Comparison of ENCODE assay signal across 20 cellular contexts in the genomic region with DNA sequence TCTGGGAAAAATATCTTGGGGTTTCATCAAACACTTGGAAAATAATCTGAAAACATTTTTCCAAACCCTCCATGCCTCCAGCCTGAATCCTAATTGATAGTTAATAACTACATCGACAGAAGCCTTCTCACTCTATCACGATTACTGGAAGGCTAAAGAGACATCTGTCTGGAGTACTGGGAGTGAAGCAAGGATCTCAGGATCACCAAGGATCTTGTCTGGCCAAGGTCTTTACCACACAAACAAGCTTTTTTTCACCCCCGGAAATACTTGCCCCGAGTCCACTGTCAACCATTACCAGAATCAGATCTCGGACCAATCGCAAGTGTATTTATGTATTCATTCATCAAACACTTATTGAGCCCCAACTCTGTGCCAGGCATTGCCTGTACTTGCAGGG. TPM values are rescaled to one million over a fixed set of nuclear protein-coding genes. Genes with fewer than 3 reads are reported as not detected.
DNase-seq lines count a peak whose midpoint lies in the region; ATAC-seq and TF ChIP-seq lines count a peak whose summit lies in the region.
"Had no signal": no experiment of that assay in that cellular context is flagged by ENCODE, and none has a peak within 500 bp of the region (broad histone marks: within the 10 kb centered on the region; RNA-seq: fewer than 3 reads in every experiment).

No MANE protein-coding gene starts in this region.

- WGBS in mesodermal cell (ENCODE audit: insufficient coverage in 2 of 2), 2 experiments = 96 to 100% methylated on average over 4 to 5 of the region's 6 CpGs
- WGBS in sigmoid colon, 2 donors = 86 to 87% methylated on average over 6 of the region's 6 CpGs
- WGBS in SK-N-SH (ENCODE audit: low lambda C conversion rate) = 88% methylated on average over 6 of the region's 6 CpGs

- peak; percentile 11 for DNase-seq in AG09309 (ENCODE audit: low read depth)
- DNase-seq in central memory CD8-positive, alpha-beta T cell (ENCODE audit: low spot score in 2 of 2) = no peak
- DNase-seq in sigmoid colon = peak; percentile 12
- no peak for DNase-seq in SK-N-SH
- DNase-seq in NCI-H2029 treated with DMSO at 0.1 percent for 48 hours (lab: John Stamatoyannopoulos, UW) = no peak
- DNase-seq in effector memory CD8-positive, alpha-beta T cell = no peak
- DNase-seq: 8988T; Calu3; CD8-positive, alpha-beta T cell; DMS 273 treated with DMSO at 0.1 percent for 48 hours; DMS53; DND-41; EL; H9 had no signal

- H3K4me3 Mint-ChIP-seq in central memory CD8-positive, alpha-beta T cell = no peak overlapping the region
- no peak overlapping the region for H3K4me3 Mint-ChIP-seq in effector memory CD8-positive, alpha-beta T cell
- H3K4me3 Mint-ChIP-seq: B cell; CD8-positive, alpha-beta T cell; H9 had no signal

- no peak for ATAC-seq in central memory CD8-positive, alpha-beta T cell (replicated peaks; ENCODE audit: extremely low read depth, poor library complexity, severe bottlenecking)
- ATAC-seq in effector memory CD8-positive, alpha-beta T cell (replicated peaks) = no peak
- ATAC-seq in GM18511 (IDR thresholded peaks at IDR 0.05; ENCODE audit: unreplicated experiment) = no peak
- ATAC-seq: CD8-positive, alpha-beta T cell; GM12878; HepG2 had no signal

- no peaks in the 10 kb centered on the region for H3K4me1 Mint-ChIP-seq in central memory CD8-positive, alpha-beta T cell
- no peaks in the 10 kb centered on the region for H3K4me1 Mint-ChIP-seq in effector memory CD8-positive, alpha-beta T cell (ENCODE audit: low read depth in 2 of 2)
- H3K4me1 Mint-ChIP-seq: B cell had no signal

- H4K20me1 ChIP-seq in SK-N-SH (ENCODE audit: insufficient read depth) = no peaks in the 10 kb centered on the region
- H4K20me1 ChIP-seq: BLaER1 treated with 17β-estradiol and CSF1 and Interleukin-3, amounts not matched to agents 10 nM and 100 nM had no signal

- H3K9me3 Mint-ChIP-seq in central memory CD8-positive, alpha-beta T cell = no peaks in the 10 kb centered on the region
- H3K9me3 Mint-ChIP-seq in effector memory CD8-positive, alpha-beta T cell = no peaks in the 10 kb centered on the region
- H3K9me3 Mint-ChIP-seq: CD8-positive, alpha-beta T cell; H9 had no signal

- H3K4me1 ChIP-seq in mesodermal cell (ENCODE audit: control insufficient read depth, insufficient read depth, low read length, poor library complexity, severe bottlenecking) (no peaks in the 10 kb centered on the region), sigmoid colon (peaks cover 0 to 34% (median 32%) of the 10 kb centered on the region in 4 donors), SK-N-SH (ENCODE audit: control insufficient read depth in 1 of 2, insufficient read depth in 2 of 2, low read depth in 1 of 2, low read length in 1 of 2) (peaks cover 0 to 26% of the 10 kb centered on the region in 2 experiments; a peak in 1 of 4 replicates)

- H3K27me3 ChIP-seq in sigmoid colon (no peaks in the 10 kb centered on the region), SK-N-SH (ENCODE audit: insufficient read depth) (no peaks in the 10 kb centered on the region)
- H3K27me3 ChIP-seq: BLaER1 treated with 17β-estradiol and CSF1 and Interleukin-3, amounts not matched to agents 10 nM and 100 nM had no signal

- H3K9me3 ChIP-seq in mesodermal cell (ENCODE audit: control insufficient read depth, low read length) (no peaks in the 10 kb centered on the region), sigmoid colon (no peaks in the 10 kb centered on the region), SK-N-SH (no peaks in the 10 kb centered on the region)
- H3K9me3 ChIP-seq: BLaER1 treated with 17β-estradiol and CSF1 and Interleukin-3, amounts not matched to agents 10 nM and 100 nM had no signal

- H3K79me2 ChIP-seq in SK-N-SH (ENCODE audit: insufficient read depth) = no peaks in the 10 kb centered on the region

- H3K4me3 ChIP-seq in AG09309 (ENCODE audit: control insufficient read depth, low read depth, low read length) (no peak overlapping the region), mesodermal cell (ENCODE audit: extremely low read depth, insufficient read depth, low read length, poor library complexity, severe bottlenecking) (no peak overlapping the region), sigmoid colon (no peak overlapping the region), SK-N-SH (ENCODE audit: low read depth in 2 of 2, low read length in 1 of 2) (no peak overlapping the region)
- H3K4me3 ChIP-seq: BLaER1 treated with 17β-estradiol and CSF1 and Interleukin-3, amounts not matched to agents 10 nM and 100 nM; GM12878 had no signal

- TF ChIP-seq RAD21 in SK-N-SH (IDR thresholded peaks at IDR 0.05; ENCODE audit: low read length) = no peak

- POLR2A ChIA-PET in SK-N-SH (lab: Yijun Ruan, JAX) = no interaction called here

- no peaks in the 10 kb centered on the region for H3K9me2 ChIP-seq in SK-N-SH

- CTCF ChIA-PET in SK-N-SH (lab: Yijun Ruan, JAX) = interaction anchor here (1.1 to 3.3 kb wide), 5 partner anchors 19 to 180 kb away, joined by 3 to 10 read pairs (median 4); no protein-coding TSS in a partner anchor

- TF ChIP-seq CTCF in AG09309 (IDR thresholded peaks at IDR 0.05; ENCODE audit: control insufficient read depth, insufficient read depth, low read depth, low read length, missing control alignments) = no peak
- TF ChIP-seq CTCF in sigmoid colon (IDR thresholded peaks at IDR 0.05) = no peak
- TF ChIP-seq CTCF in SK-N-SH (IDR thresholded peaks at IDR 0.05) = no peak

- H3K27ac Mint-ChIP-seq in central memory CD8-positive, alpha-beta T cell (ENCODE audit: low read depth) = peak overlapping the region; percentile 19
- no peak overlapping the region for H3K27ac Mint-ChIP-seq in effector memory CD8-positive, alpha-beta T cell
- H3K27ac Mint-ChIP-seq: B cell; CD8-positive, alpha-beta T cell; H9 had no signal

- TF ChIP-seq EP300 in sigmoid colon (IDR thresholded peaks at IDR 0.05) (no peak), SK-N-SH (IDR thresholded peaks at IDR 0.05; ENCODE audit: borderline replicate concordance in 1 of 2, low read depth in 1 of 2, low read length in 1 of 2) (no peak)

- H3K36me3 Mint-ChIP-seq in central memory CD8-positive, alpha-beta T cell (ENCODE audit: insufficient read depth) = no peaks in the 10 kb centered on the region
- no peaks in the 10 kb centered on the region for H3K36me3 Mint-ChIP-seq in effector memory CD8-positive, alpha-beta T cell (ENCODE audit: insufficient read depth)

- TF ChIP-seq POLR2A in sigmoid colon (IDR thresholded peaks at IDR 0.05) = no peak

- H3K27ac ChIP-seq in mesodermal cell (ENCODE audit: low read depth, low read length, severe bottlenecking) (peak overlapping the region; percentile 23), sigmoid colon (peak overlapping the region in 1 of 4 donors; percentile 2), SK-N-SH (ENCODE audit: low read depth in 2 of 2, low read length in 1 of 2) (no peak overlapping the region)
- H3K27ac ChIP-seq: BLaER1 treated with 17β-estradiol and CSF1 and Interleukin-3, amounts not matched to agents 10 nM and 100 nM had no signal

- H3F3A ChIP-seq in SK-N-SH (replicated peaks; ENCODE audit: insufficient read depth) = no peaks in the 10 kb centered on the region

- no peaks in the 10 kb centered on the region for H3K36me3 ChIP-seq in mesodermal cell (ENCODE audit: control insufficient read depth, insufficient read depth, low read length)
- H3K36me3 ChIP-seq in sigmoid colon = no peaks in the 10 kb centered on the region
- no peaks in the 10 kb centered on the region for H3K36me3 ChIP-seq in SK-N-SH (replicated peaks in 1 of 2; ENCODE audit: control insufficient read depth in 1 of 2, insufficient read depth in 2 of 2, low read length in 1 of 2)

- no peaks in the 10 kb centered on the region for H3K27me3 Mint-ChIP-seq in central memory CD8-positive, alpha-beta T cell
- no peaks in the 10 kb centered on the region for H3K27me3 Mint-ChIP-seq in effector memory CD8-positive, alpha-beta T cell
- H3K27me3 Mint-ChIP-seq: B cell had no signal

- H2AFZ ChIP-seq in SK-N-SH (ENCODE audit: low read depth) = no peak overlapping the region

- intact Hi-C loops in sigmoid colon (cut with DNase I) = no loop called here

- H3K9ac ChIP-seq in SK-N-SH = no peak overlapping the region
- H3K9ac ChIP-seq: BLaER1 treated with 17β-estradiol and CSF1 and Interleukin-3, amounts not matched to agents 10 nM and 100 nM had no signal

- no peak overlapping the region for H3K4me2 ChIP-seq in SK-N-SH
- H3K4me2 ChIP-seq: BLaER1 treated with 17β-estradiol and CSF1 and Interleukin-3, amounts not matched to agents 10 nM and 100 nM had no signal

TF ChIP-seq in SK-N-SH, 30 proteins besides CTCF, POLR2A, EP300 and RAD21 (continues in another document):
- TF ChIP-seq TAF1 (IDR thresholded peaks at IDR 0.05; ENCODE audit: borderline replicate concordance, low read depth, low read length) (no peak), CHD2 (IDR thresholded peaks at IDR 0.05; ENCODE audit: low read length, partially characterized antibody) (no peak), SMC3 (IDR thresholded peaks at IDR 0.05; ENCODE audit: low read depth, low read length) (no peak), ELF1 (IDR thresholded peaks at IDR 0.05) (no peak), FOXM1 (IDR thresholded peaks at IDR 0.05; ENCODE audit: low read depth) (no peak), TCF12 (IDR thresholded peaks at IDR 0.05) (no peak), RXRA (IDR thresholded peaks at IDR 0.05; ENCODE audit: borderline replicate concordance, low read depth) (no peak), POLR2AphosphoS5 (IDR thresholded peaks at IDR 0.05; ENCODE audit: low read depth, low read length) (no peak), EZH2phosphoT487 (IDR thresholded peaks at IDR 0.05; ENCODE audit: borderline replicate concordance, low read depth) (no peak), GABPA (IDR thresholded peaks at IDR 0.05; ENCODE audit: low read depth) (no peak), FOSL2 (IDR thresholded peaks at IDR 0.05; ENCODE audit: borderline replicate concordance, low read depth) (no peak), SIN3A (IDR thresholded peaks at IDR 0.05; ENCODE audit: borderline replicate concordance, low read depth, low read length) (no peak), YY1 (IDR thresholded peaks at IDR 0.05; ENCODE audit: low read depth) (no peak), TEAD4 (IDR thresholded peaks at IDR 0.05; ENCODE audit: borderline replicate concordance, insufficient read depth) (no peak), FOXJ3 (CRISPR knock-in tag; IDR thresholded peaks at IDR 0.05) (no peak), RFX5 (IDR thresholded peaks at IDR 0.05; ENCODE audit: low read length) (no peak)

RNA-seq across cellular contexts. Expression of a gene that starts 28.3 kb away (rescaled TPM):
- polyA plus RNA-seq in mesodermal cell (2013, experiment 1 of 2) = 4.2 TPM
- 6.3 TPM for polyA plus RNA-seq in mesodermal cell (2013, experiment 2 of 2)
- 100 to 1,000 TPM; 140 to 545 (median 260) TPM for total RNA-seq in sigmoid colon
- 10 to 100 TPM in 1 of 3 donors, 1 to 10 TPM in 2; 3.0 to 27.3 (median 6.0) TPM for polyA plus RNA-seq in sigmoid colon
- polyA plus RNA-seq in SK-N-SH (2012; rRNA removed) = 5.3 and 6.3 TPM in 2 replicates
- polyA plus RNA-seq in SK-N-SH (2012; cell fraction: cytosol; rRNA removed) = 3.3 and 3.8 TPM in 2 replicates
- 4.4 and 4.5 TPM in 2 replicates for polyA plus RNA-seq in SK-N-SH (2012; cell fraction: nucleus; rRNA removed)

Comparison
In these comparisons a context has a peak if more than half of its experiments do, and no peak if none do; other contexts are left out.
1. DNase-seq: peak in AG09309 (single experiment) and sigmoid colon (single experiment); none in central memory CD8-positive, alpha-beta T cell (0 of 2), SK-N-SH (single experiment), NCI-H2029 treated with DMSO at 0.1 percent for 48 hours (single experiment) and effector memory CD8-positive, alpha-beta T cell (0 of 3).